In the genomic region with DNA sequence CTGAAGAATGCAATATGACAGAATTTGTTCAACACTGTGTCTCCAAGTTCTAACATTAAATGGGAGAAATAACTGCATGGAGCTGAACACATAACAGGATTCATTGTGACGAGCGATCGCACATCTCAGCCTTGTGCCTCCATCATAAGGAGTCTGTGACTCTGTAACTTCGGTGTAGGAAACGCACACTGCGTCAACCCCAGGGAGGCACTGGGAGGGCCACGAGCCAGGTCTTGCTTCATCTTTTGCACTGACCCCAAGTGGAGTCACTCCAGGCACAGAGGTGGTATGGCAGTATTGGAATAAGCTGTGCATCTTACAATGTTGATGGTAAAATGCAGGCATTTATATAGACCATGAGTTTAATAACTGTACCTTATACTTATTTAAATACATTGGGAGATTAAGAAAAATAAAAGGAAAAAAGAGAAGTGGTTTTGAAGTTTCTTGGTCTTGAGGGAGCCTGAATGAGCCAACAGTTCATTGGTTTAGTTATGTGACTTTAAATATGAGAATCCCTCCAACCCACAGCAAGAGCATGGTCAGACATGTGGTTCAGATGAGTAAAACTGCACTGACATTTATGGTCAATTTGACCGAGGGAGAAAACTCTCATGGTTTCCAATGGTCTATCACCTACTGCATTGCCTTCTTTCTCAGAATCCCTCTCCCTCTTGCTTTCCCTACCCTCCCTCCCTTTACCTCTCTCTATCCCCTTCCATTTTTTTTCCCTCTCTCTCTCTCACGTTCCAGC, we compare ENCODE assay signal across 1 cellular context.
A peak's percentile ranks its signal among the peaks of the same experiment; 100 is the strongest.
TF ChIP-seq lines count a peak whose summit lies in the region.

No MANE protein-coding gene starts in this region.

TF ChIP-seq in K562, 482 proteins besides CTCF, POLR2A, EP300 and RAD21:
- TF ChIP-seq, protein P1, sequence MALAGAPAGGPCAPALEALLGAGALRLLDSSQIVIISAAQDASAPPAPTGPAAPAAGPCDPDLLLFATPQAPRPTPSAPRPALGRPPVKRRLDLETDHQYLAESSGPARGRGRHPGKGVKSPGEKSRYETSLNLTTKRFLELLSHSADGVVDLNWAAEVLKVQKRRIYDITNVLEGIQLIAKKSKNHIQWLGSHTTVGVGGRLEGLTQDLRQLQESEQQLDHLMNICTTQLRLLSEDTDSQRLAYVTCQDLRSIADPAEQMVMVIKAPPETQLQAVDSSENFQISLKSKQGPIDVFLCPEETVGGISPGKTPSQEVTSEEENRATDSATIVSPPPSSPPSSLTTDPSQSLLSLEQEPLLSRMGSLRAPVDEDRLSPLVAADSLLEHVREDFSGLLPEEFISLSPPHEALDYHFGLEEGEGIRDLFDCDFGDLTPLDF (CRISPR knock-in tag; IDR thresholded peaks at IDR 0.05) = no peak
- TF ChIP-seq, protein P2, sequence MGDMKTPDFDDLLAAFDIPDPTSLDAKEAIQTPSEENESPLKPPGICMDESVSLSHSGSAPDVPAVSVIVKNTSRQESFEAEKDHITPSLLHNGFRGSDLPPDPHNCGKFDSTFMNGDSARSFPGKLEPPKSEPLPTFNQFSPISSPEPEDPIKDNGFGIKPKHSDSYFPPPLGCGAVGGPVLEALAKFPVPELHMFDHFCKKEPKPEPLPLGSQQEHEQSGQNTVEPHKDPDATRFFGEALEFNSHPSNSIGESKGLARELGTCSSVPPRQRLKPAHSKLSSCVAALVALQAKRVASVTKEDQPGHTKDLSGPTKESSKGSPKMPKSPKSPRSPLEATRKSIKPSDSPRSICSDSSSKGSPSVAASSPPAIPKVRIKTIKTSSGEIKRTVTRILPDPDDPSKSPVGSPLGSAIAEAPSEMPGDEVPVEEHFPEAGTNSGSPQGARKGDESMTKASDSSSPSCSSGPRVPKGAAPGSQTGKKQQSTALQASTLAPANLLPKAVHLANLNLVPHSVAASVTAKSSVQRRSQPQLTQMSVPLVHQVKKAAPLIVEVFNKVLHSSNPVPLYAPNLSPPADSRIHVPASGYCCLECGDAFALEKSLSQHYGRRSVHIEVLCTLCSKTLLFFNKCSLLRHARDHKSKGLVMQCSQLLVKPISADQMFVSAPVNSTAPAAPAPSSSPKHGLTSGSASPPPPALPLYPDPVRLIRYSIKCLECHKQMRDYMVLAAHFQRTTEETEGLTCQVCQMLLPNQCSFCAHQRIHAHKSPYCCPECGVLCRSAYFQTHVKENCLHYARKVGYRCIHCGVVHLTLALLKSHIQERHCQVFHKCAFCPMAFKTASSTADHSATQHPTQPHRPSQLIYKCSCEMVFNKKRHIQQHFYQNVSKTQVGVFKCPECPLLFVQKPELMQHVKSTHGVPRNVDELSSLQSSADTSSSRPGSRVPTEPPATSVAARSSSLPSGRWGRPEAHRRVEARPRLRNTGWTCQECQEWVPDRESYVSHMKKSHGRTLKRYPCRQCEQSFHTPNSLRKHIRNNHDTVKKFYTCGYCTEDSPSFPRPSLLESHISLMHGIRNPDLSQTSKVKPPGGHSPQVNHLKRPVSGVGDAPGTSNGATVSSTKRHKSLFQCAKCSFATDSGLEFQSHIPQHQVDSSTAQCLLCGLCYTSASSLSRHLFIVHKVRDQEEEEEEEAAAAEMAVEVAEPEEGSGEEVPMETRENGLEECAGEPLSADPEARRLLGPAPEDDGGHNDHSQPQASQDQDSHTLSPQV (IDR thresholded peaks at IDR 0.05) = no peak
- TF ChIP-seq CEBPB (tag; IDR thresholded peaks at IDR 0.05) (peak; percentile 53), RBM22 (IDR thresholded peaks at IDR 0.05; ENCODE audit: low read depth, low read length, poor library complexity, severe bottlenecking) (no peak), JUND (IDR thresholded peaks at IDR 0.05; ENCODE audit: borderline replicate concordance, low read depth, low read length) (no peak), JUND (tag; IDR thresholded peaks at IDR 0.05; ENCODE audit: borderline replicate concordance, low read depth, low read length) (no peak)
